Comparison of ENCODE assay signal across 10 cellular contexts in the genomic region with DNA sequence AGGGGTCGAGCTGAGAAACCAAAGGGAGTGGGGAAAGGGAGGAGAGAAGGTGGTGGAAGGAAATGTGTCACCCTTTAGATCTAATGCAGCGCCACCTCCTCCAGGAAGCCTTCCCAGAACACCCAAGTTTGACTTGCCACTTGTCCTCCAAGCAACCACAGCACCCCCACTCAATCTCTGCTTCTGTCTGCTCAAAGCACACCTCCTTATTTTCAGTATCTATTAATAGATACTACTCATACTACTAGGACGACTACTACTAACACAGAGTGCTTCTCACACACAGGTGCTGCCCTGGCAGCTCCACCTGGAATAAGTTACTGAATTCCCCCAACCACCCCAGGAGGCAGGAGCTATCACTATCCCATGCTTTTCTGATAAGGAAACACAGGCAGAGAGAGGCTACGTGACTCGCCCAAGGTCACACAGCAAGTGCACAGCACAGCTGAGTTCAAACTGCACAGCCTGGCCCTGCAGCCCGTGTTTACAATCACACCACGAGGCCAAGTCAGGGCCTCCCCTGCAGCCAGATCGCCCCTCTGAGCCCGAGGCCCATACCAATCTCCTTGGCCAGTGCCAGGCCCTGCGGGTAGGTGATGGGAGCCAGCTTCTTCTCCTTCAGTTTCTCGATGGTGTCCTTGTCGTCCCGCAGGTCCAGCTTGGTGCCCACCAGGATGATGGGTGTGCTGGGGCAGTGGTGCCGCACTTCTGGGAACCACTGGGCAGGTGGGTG. TPM values are rescaled to one million over a fixed set of nuclear protein-coding genes. Genes with fewer than 3 reads are reported as not detected.
DNase-seq lines count a peak whose midpoint lies in the region; ATAC-seq, FAIRE-seq and TF ChIP-seq lines count a peak whose summit lies in the region.
"Had no signal": no experiment of that assay in that cellular context is flagged by ENCODE, and none has a peak within 500 bp of the region (broad histone marks: within the 10 kb centered on the region; RNA-seq: fewer than 3 reads in every experiment).

No MANE protein-coding gene starts in this region.

- H3K27ac ChIP-seq in CD8-positive, alpha-beta T cell (ENCODE audit: low read depth, low read length) = peak overlapping the region; percentile 65
- H3K27ac ChIP-seq: ovary had no signal

- H3K4me1 ChIP-seq in CD8-positive, alpha-beta T cell (ENCODE audit: insufficient read depth, low read length) = peaks cover 94% of the 10 kb centered on the region

- TF ChIP-seq CTCF in CD8-positive, alpha-beta T cell (IDR thresholded peaks at IDR 0.05) = no peak

- H3K4me1 Mint-ChIP-seq in CD8-positive, alpha-beta T cell (ENCODE audit: low read depth) = peaks cover 91% of the 10 kb centered on the region
- H3K4me1 Mint-ChIP-seq in activated CD4-positive, alpha-beta memory T cell treated with anti-CD3 and anti-CD28 coated beads, Interleukin-2, amount 10 ng/mL, durations not matched to agents 7 days and 5 days = peaks cover 90% of the 10 kb centered on the region
- peaks cover 79 to 81% of the 10 kb centered on the region in 2 donors for H3K4me1 Mint-ChIP-seq in natural killer cell treated with Interleukin-12 subunit alpha and Interleukin-12 subunit beta and Interleukin-15 and Interleukin-18, amount 100 ng/mL, for 72 hours (ENCODE audit: low read depth in 2 of 2)

- intact Hi-C loops in CD8-positive, alpha-beta T cell (cut with DNase I, micrococcal nuclease) = loop anchor here (1.0 to 10.0 kb wide), 8 partner anchors 7 to 846 kb away; a partner anchor contains a TSS

- peak overlapping the region; percentile 52 for H3K4me3 ChIP-seq in CD8-positive, alpha-beta T cell (ENCODE audit: low read depth, low read length)
- H3K4me3 ChIP-seq: ovary had no signal

- no peaks in the 10 kb centered on the region for H3K27me3 ChIP-seq in CD8-positive, alpha-beta T cell (ENCODE audit: insufficient read depth, low read length)
- H3K27me3 ChIP-seq: ovary had no signal

- H3K27ac Mint-ChIP-seq in CD8-positive, alpha-beta T cell = peak overlapping the region; percentile 100
- H3K27ac Mint-ChIP-seq in activated CD4-positive, alpha-beta memory T cell treated with anti-CD3 and anti-CD28 coated beads, Interleukin-2, amount 10 ng/mL, durations not matched to agents 7 days and 5 days = peak overlapping the region; percentile 97
- H3K27ac Mint-ChIP-seq in natural killer cell treated with Interleukin-12 subunit alpha and Interleukin-12 subunit beta and Interleukin-15 and Interleukin-18, amount 100 ng/mL, for 72 hours = peak overlapping the region; percentile 99 to 100

- POLR2A ChIA-PET in CD8-positive, alpha-beta T cell (lab: Charles Lee) = interaction anchor here (0.7 to 7.7 kb wide), 12 partner anchors 8 to 109 kb away, joined by 3 to 194 read pairs (median 6); a partner anchor contains a TSS
- POLR2A ChIA-PET in activated CD4-positive, alpha-beta memory T cell treated with anti-CD3 and anti-CD28 coated beads, Interleukin-2, amount 10 ng/mL, durations not matched to agents 7 days and 5 days (lab: Charles Lee) = interaction anchor here (0.9 to 9.0 kb wide), 22 partner anchors 11 to 370 kb away, joined by 3 to 457 read pairs (median 4); a partner anchor contains a TSS

- peaks cover 44% of the 10 kb centered on the region for H3K36me3 ChIP-seq in CD8-positive, alpha-beta T cell (ENCODE audit: insufficient read depth, low read length)
- H3K36me3 ChIP-seq: ovary had no signal

- H3K27me3 Mint-ChIP-seq in CD8-positive, alpha-beta T cell (ENCODE audit: low read depth) = no peaks in the 10 kb centered on the region
- H3K27me3 Mint-ChIP-seq in activated CD4-positive, alpha-beta memory T cell treated with anti-CD3 and anti-CD28 coated beads, Interleukin-2, amount 10 ng/mL, durations not matched to agents 7 days and 5 days = no peaks in the 10 kb centered on the region
- no peaks in the 10 kb centered on the region for H3K27me3 Mint-ChIP-seq in natural killer cell treated with Interleukin-12 subunit alpha and Interleukin-12 subunit beta and Interleukin-15 and Interleukin-18, amount 100 ng/mL, for 72 hours

- FAIRE-seq in RCC 7860 (lab: Jason Lieb, UNC) = no peak

- H3K9me3 ChIP-seq in CD8-positive, alpha-beta T cell (ENCODE audit: low read length) = no peaks in the 10 kb centered on the region
- H3K9me3 ChIP-seq: ovary had no signal

- peak in 4 of 7 experiments; percentile 59 to 77 (median 63) for DNase-seq in CD8-positive, alpha-beta T cell
- peak; percentile 87 for DNase-seq in activated CD4-positive, alpha-beta memory T cell treated with anti-CD3 and anti-CD28 coated beads, Interleukin-2, amount 10 ng/mL, durations not matched to agents 7 days and 5 days
- peak; percentile 84 for DNase-seq in natural killer cell treated with Interleukin-12 subunit alpha and Interleukin-12 subunit beta and Interleukin-15 and Interleukin-18, amount 100 ng/mL, for 72 hours (ENCODE audit: low spot score)
- DNase-seq in dedifferentiated amniotic fluid mesenchymal stem cell (ENCODE audit: extremely low spot score) (no peak), RCC 7860 (ENCODE audit: low spot score) (no peak)

- peaks cover 83% of the 10 kb centered on the region for H3K36me3 Mint-ChIP-seq in CD8-positive, alpha-beta T cell
- peaks cover 86% of the 10 kb centered on the region for H3K36me3 Mint-ChIP-seq in activated CD4-positive, alpha-beta memory T cell treated with anti-CD3 and anti-CD28 coated beads, Interleukin-2, amount 10 ng/mL, durations not matched to agents 7 days and 5 days (ENCODE audit: low read depth)
- peaks cover 15% of the 10 kb centered on the region for H3K36me3 Mint-ChIP-seq in natural killer cell treated with Interleukin-12 subunit alpha and Interleukin-12 subunit beta and Interleukin-15 and Interleukin-18, amount 100 ng/mL, for 72 hours

- CTCF ChIA-PET in CD8-positive, alpha-beta T cell (lab: Charles Lee) = interaction anchor here (0.8 to 5.4 kb wide), 12 partner anchors 8 to 108 kb away, joined by 3 to 71 read pairs (median 10); a partner anchor contains a TSS
- CTCF ChIA-PET in activated CD4-positive, alpha-beta memory T cell treated with anti-CD3 and anti-CD28 coated beads, Interleukin-2, amount 10 ng/mL, durations not matched to agents 7 days and 5 days (lab: Charles Lee) = interaction anchor here (2.1 to 4.7 kb wide), 4 partner anchors 10 to 31 kb away, joined by 11 to 71 read pairs (median 17); a partner anchor contains a TSS

- no peaks in the 10 kb centered on the region for H3K9me3 Mint-ChIP-seq in CD8-positive, alpha-beta T cell
- H3K9me3 Mint-ChIP-seq in activated CD4-positive, alpha-beta memory T cell treated with anti-CD3 and anti-CD28 coated beads, Interleukin-2, amount 10 ng/mL, durations not matched to agents 7 days and 5 days = no peaks in the 10 kb centered on the region
- no peaks in the 10 kb centered on the region for H3K9me3 Mint-ChIP-seq in natural killer cell treated with Interleukin-12 subunit alpha and Interleukin-12 subunit beta and Interleukin-15 and Interleukin-18, amount 100 ng/mL, for 72 hours

- H3K4me3 Mint-ChIP-seq in CD8-positive, alpha-beta T cell = peak overlapping the region; percentile 80
- peak overlapping the region; percentile 68 for H3K4me3 Mint-ChIP-seq in activated CD4-positive, alpha-beta memory T cell treated with anti-CD3 and anti-CD28 coated beads, Interleukin-2, amount 10 ng/mL, durations not matched to agents 7 days and 5 days
- peak overlapping the region; percentile 84 for H3K4me3 Mint-ChIP-seq in natural killer cell treated with Interleukin-12 subunit alpha and Interleukin-12 subunit beta and Interleukin-15 and Interleukin-18, amount 100 ng/mL, for 72 hours

- ATAC-seq in CD8-positive, alpha-beta T cell = peak; percentile 8
- ATAC-seq in HG02885 (IDR thresholded peaks at IDR 0.05; ENCODE audit: poor library complexity, unreplicated experiment) (peak; percentile 41), GM18861 (IDR thresholded peaks at IDR 0.05; ENCODE audit: unreplicated experiment) (no peak), GM21737 (IDR thresholded peaks at IDR 0.05; ENCODE audit: unreplicated experiment) (no peak)
- ATAC-seq in natural killer cell treated with Interleukin-12 subunit alpha and Interleukin-12 subunit beta and Interleukin-15 and Interleukin-18, amount 100 ng/mL, for 72 hours = peak in 1 of 2 donors; percentile 32

RNA-seq across cellular contexts. Expression of a gene that starts 13.2 kb away (rescaled TPM):
- 100 to 1,000 TPM; 152 to 159 TPM for total RNA-seq in CD8-positive, alpha-beta T cell
- 1,000 to 10,000 TPM in 1 of 2 experiments, 100 to 1,000 TPM in 1; 984 to 1,005 TPM for total RNA-seq in activated CD4-positive, alpha-beta memory T cell treated with anti-CD3 and anti-CD28 coated beads, Interleukin-2, amount 10 ng/mL, durations not matched to agents 7 days and 5 days
- total RNA-seq in natural killer cell treated with Interleukin-12 subunit alpha and Interleukin-12 subunit beta and Interleukin-15 and Interleukin-18, amount 100 ng/mL, for 72 hours = 1,000 to 10,000 TPM in 1 of 2 donors, 100 to 1,000 TPM in 1; 666 to 1,078 TPM

RNA-seq across cellular contexts. Expression of a gene that starts 18.6 kb away (rescaled TPM):
- total RNA-seq in CD8-positive, alpha-beta T cell = 1 to 10 TPM; 2.6 to 3.1 TPM
- total RNA-seq in activated CD4-positive, alpha-beta memory T cell treated with anti-CD3 and anti-CD28 coated beads, Interleukin-2, amount 10 ng/mL, durations not matched to agents 7 days and 5 days = 1 to 10 TPM; 3.4 to 3.9 TPM
- under 1 TPM; 0.11 to 0.29 TPM for total RNA-seq in natural killer cell treated with Interleukin-12 subunit alpha and Interleukin-12 subunit beta and Interleukin-15 and Interleukin-18, amount 100 ng/mL, for 72 hours
- total RNA-seq: Daoy had no signal

RNA-seq across cellular contexts. Expression of a gene that starts 42.8 kb away (rescaled TPM):
- total RNA-seq in CD8-positive, alpha-beta T cell = 10 to 100 TPM; 12.0 to 12.9 TPM
- 10 to 100 TPM; 10.2 to 10.3 TPM for total RNA-seq in activated CD4-positive, alpha-beta memory T cell treated with anti-CD3 and anti-CD28 coated beads, Interleukin-2, amount 10 ng/mL, durations not matched to agents 7 days and 5 days
- 1 to 10 TPM; 1.3 to 3.9 TPM for total RNA-seq in natural killer cell treated with Interleukin-12 subunit alpha and Interleukin-12 subunit beta and Interleukin-15 and Interleukin-18, amount 100 ng/mL, for 72 hours

RNA-seq across cellular contexts. Expression of a gene that starts 51.5 kb away (rescaled TPM):
- 100 to 1,000 TPM; 129 to 143 TPM for total RNA-seq in CD8-positive, alpha-beta T cell
- 100 to 1,000 TPM; 114 to 126 TPM for total RNA-seq in activated CD4-positive, alpha-beta memory T cell treated with anti-CD3 and anti-CD28 coated beads, Interleukin-2, amount 10 ng/mL, durations not matched to agents 7 days and 5 days
- total RNA-seq in natural killer cell treated with Interleukin-12 subunit alpha and Interleukin-12 subunit beta and Interleukin-15 and Interleukin-18, amount 100 ng/mL, for 72 hours = 10 to 100 TPM; 36.0 to 41.1 TPM

Comparison
In these comparisons a context has a peak if more than half of its experiments do, and no peak if none do; other contexts are left out.
1. ATAC-seq: peak in CD8-positive, alpha-beta T cell (single experiment) and HG02885 (single experiment); none in GM18861 (single experiment) and GM21737 (single experiment).
2. DNase-seq: peak in CD8-positive, alpha-beta T cell (4 of 7), activated CD4-positive, alpha-beta memory T cell treated with anti-CD3 and anti-CD28 coated beads, Interleukin-2, amount 10 ng/mL, durations not matched to agents 7 days and 5 days (single experiment) and natural killer cell treated with Interleukin-12 subunit alpha and Interleukin-12 subunit beta and Interleukin-15 and Interleukin-18, amount 100 ng/mL, for 72 hours (single experiment); none in dedifferentiated amniotic fluid mesenchymal stem cell (single experiment) and RCC 7860 (single experiment).
3. RNA of a gene that starts 13.2 kb away (total RNA-seq): 666 to 1,078 TPM in natural killer cell treated with Interleukin-12 subunit alpha and Interleukin-12 subunit beta and Interleukin-15 and Interleukin-18, amount 100 ng/mL, for 72 hours and 984 to 1,005 TPM in activated CD4-positive, alpha-beta memory T cell treated with anti-CD3 and anti-CD28 coated beads, Interleukin-2, amount 10 ng/mL, durations not matched to agents 7 days and 5 days; 152 to 159 TPM in CD8-positive, alpha-beta T cell; every median in the first group is over 4 times any median in the second.
4. Peak in every context shown above with its lines, with median percentiles within 50 percentile points of each other: H3K27ac Mint-ChIP-seq and H3K4me3 Mint-ChIP-seq.